14 cellular contexts compared by ENCODE assay signal in the genomic region with DNA sequence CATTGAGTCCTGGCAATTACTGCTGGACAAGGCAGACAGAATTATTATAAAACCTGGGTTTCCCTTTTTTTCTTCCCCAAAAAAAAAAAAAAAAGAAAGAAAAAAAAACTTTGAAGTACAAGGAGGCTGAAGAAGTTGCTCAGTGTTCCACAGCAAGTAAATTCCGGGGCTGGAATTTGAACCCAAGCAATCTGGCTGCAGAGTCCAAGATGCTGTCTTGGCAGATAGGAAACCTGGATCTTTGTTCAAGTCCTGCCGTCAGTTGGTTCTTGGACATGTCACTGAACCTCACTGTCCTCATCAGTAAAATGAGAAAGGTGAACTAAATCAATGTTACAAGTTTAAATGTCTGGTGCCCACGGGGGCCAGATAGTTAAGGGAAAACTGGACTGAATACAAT. TPM values are rescaled to one million over a fixed set of nuclear protein-coding genes. Genes with fewer than 3 reads are reported as not detected.
DNase-seq lines count a peak whose midpoint lies in the region; ATAC-seq and TF ChIP-seq lines count a peak whose summit lies in the region.
"Had no signal": no experiment of that assay in that cellular context is flagged by ENCODE, and none has a peak within 500 bp of the region (broad histone marks: within the 10 kb centered on the region; RNA-seq: fewer than 3 reads in every experiment).

No MANE protein-coding gene starts in this region.

- TF ChIP-seq POLR2A in Peyer's patch (IDR thresholded peaks at IDR 0.05) (no peak), spleen (IDR thresholded peaks at IDR 0.05) (no peak), body of pancreas (IDR thresholded peaks at IDR 0.05) (no peak)

- TF ChIP-seq CTCF in Caco-2 (IDR thresholded peaks at IDR 0.05; ENCODE audit: insufficient read depth in 1 of 2, low read depth in 1 of 2, low read length in 1 of 2, severe bottlenecking in 1 of 2, unreplicated experiment in 1 of 2) (no peak), Peyer's patch (IDR thresholded peaks at IDR 0.05) (no peak), spleen (IDR thresholded peaks at IDR 0.05 in 8 of 11, conservative IDR thresholded peaks at IDR 0.05 in 3 of 11) (no peak), GM10266 (IDR thresholded peaks at IDR 0.05; ENCODE audit: control insufficient read depth, insufficient read depth, low read depth, missing control alignments) (no peak), body of pancreas (IDR thresholded peaks at IDR 0.05) (no peak)

- no peaks in the 10 kb centered on the region for H3K27me3 ChIP-seq in Caco-2 (replicated peaks; ENCODE audit: control insufficient read depth, insufficient read depth, low read length)
- H3K27me3 ChIP-seq in Peyer's patch: no peaks in the 10 kb centered on the region
- H3K27me3 ChIP-seq in spleen (replicated peaks in 1 of 7): no peaks in the 10 kb centered on the region
- H3K27me3 ChIP-seq in body of pancreas: no peaks in the 10 kb centered on the region

- H3K9me3 ChIP-seq in Caco-2 (no peaks in the 10 kb centered on the region), Peyer's patch (no peaks in the 10 kb centered on the region), spleen (no peaks in the 10 kb centered on the region), body of pancreas (no peaks in the 10 kb centered on the region)
- H3K9me3 ChIP-seq: psoas muscle had no signal

- CTCF ChIA-PET in Caco-2 (lab: Charles Lee): interaction anchor here (1.2 to 2.1 kb wide), 2 partner anchors 21 to 186 kb away, joined by 3 to 8 read pairs; no protein-coding TSS in a partner anchor

- peak overlapping the region; percentile 33 for H3K27ac Mint-ChIP-seq in Caco-2 (ENCODE audit: unreplicated experiment)

- H3K36me3 Mint-ChIP-seq in Caco-2 (ENCODE audit: insufficient read depth, unreplicated experiment): peaks cover 99% of the 10 kb centered on the region

- H3K27ac ChIP-seq in Peyer's patch (peak overlapping the region in 3 of 4 donors; percentile 38 to 66 (median 58)), epithelial cell of prostate (peak overlapping the region; percentile 91), spleen (peak overlapping the region in 7 of 8 donors; percentile 42 to 87 (median 84)), body of pancreas (peak overlapping the region in 1 of 4 donors; percentile 53)
- H3K27ac ChIP-seq: psoas muscle had no signal

- H3K27me3 Mint-ChIP-seq in Caco-2 (ENCODE audit: insufficient read depth, unreplicated experiment): no peaks in the 10 kb centered on the region

- DNase-seq in Caco-2 (peak in 1 of 2 experiments; percentile 41), Peyer's patch (peak in 1 of 3 donors; percentile 54), epithelial cell of prostate (ENCODE audit: low read depth, low spot score) (no peak), spleen (no peak), ecto neural progenitor cell (ENCODE audit: low spot score) (no peak), GM10266 (ENCODE audit: extremely low spot score) (no peak), body of pancreas (no peak)
- DNase-seq in effector CD4-positive, alpha-beta T cell: no peak
- DNase-seq: Calu3; mesendoderm; NCI-H2029 treated with DMSO at 0.1 percent for 48 hours; psoas muscle; stimulated activated CD4-positive, alpha-beta T cell treated with anti-CD3 and anti-CD28 coated beads, Interleukin-4, amount 100 ng/mL, for 24 hours; T-helper 9 cell had no signal

- H3K36me3 ChIP-seq in Caco-2 (ENCODE audit: control insufficient read depth, insufficient read depth, low read length) (peaks cover 8% of the 10 kb centered on the region; the same call in 1 of the 2 replicates), Peyer's patch (no peaks in the 10 kb centered on the region), spleen (peaks cover 0 to 18% (median 0%) of the 10 kb centered on the region in 6 donors), body of pancreas (replicated peaks in 1 of 2; ENCODE audit: insufficient read depth in 1 of 2, low read depth in 2 of 2) (no peaks in the 10 kb centered on the region)

- H3K4me1 ChIP-seq in Caco-2 (peaks cover 87% of the 10 kb centered on the region), Peyer's patch (peaks cover 0 to 21% (median 5%) of the 10 kb centered on the region in 4 donors), spleen (peaks cover 24 to 95% (median 61%) of the 10 kb centered on the region in 6 donors), body of pancreas (peaks cover 17% of the 10 kb centered on the region)

- WGBS in spleen, 5 donors: 62 to 83% (median 62%) methylated on average over 3 of the region's 3 CpGs
- WGBS in body of pancreas, 2 donors: 57 to 78% methylated on average over 3 of the region's 3 CpGs

- peak overlapping the region; percentile 30 for H3K4me3 Mint-ChIP-seq in Caco-2 (ENCODE audit: unreplicated experiment)

- POLR2A ChIA-PET in Caco-2 (lab: Charles Lee): interaction anchor here (0.6 to 1.3 kb wide), 5 partner anchors 28 to 332 kb away, joined by 3 to 8 read pairs (median 3); partner anchors contain the start of gene RTKN2

- no peaks in the 10 kb centered on the region for H3K9me3 Mint-ChIP-seq in Caco-2 (ENCODE audit: unreplicated experiment)

- peaks cover 67% of the 10 kb centered on the region for H3K4me1 Mint-ChIP-seq in Caco-2 (ENCODE audit: low read depth, unreplicated experiment)

- no peak for ATAC-seq in body of pancreas

- intact Hi-C loops in Caco-2 (cut with micrococcal nuclease; ENCODE audit: unreplicated experiment): loop anchor here (1.0 to 10.0 kb wide), 8 partner anchors 16 to 1204 kb away; no protein-coding TSS in a partner anchor
- intact Hi-C loops in spleen (cut with DNase I; ENCODE audit: low total_unique reads): no loop called here
- intact Hi-C loops in body of pancreas (cut with DNase I): no loop called here

- H3K4me3 ChIP-seq in Caco-2 (ENCODE audit: low read depth, low read length) (no peak overlapping the region), Peyer's patch (no peak overlapping the region), spleen (no peak overlapping the region), body of pancreas (no peak overlapping the region)
- H3K4me3 ChIP-seq: psoas muscle had no signal

- no TSS peak for BruUV-seq in Caco-2 (replicated peaks; lab: Mats Ljungman, UMichigan)

RNA-seq across cellular contexts. Expression of gene ARID5B, which starts 35.3 kb away (rescaled TPM):
- 168 and 169 TPM in 2 replicates for total RNA-seq in Caco-2 (2022)
- 100 to 1,000 TPM in 1 of 4 donors, 10 to 100 TPM in 3; 10.5 to 167 (median 29.4) TPM for total RNA-seq in Peyer's patch
- total RNA-seq in spleen: 10 to 100 TPM; 40.1 to 70.7 (median 46.9) TPM
- 1 to 10 TPM; 5.6 to 9.0 (median 6.8) TPM for polyA plus RNA-seq in spleen
- 10 to 100 TPM; 16.1 to 17.1 TPM for total RNA-seq in body of pancreas
